In the genomic region with DNA sequence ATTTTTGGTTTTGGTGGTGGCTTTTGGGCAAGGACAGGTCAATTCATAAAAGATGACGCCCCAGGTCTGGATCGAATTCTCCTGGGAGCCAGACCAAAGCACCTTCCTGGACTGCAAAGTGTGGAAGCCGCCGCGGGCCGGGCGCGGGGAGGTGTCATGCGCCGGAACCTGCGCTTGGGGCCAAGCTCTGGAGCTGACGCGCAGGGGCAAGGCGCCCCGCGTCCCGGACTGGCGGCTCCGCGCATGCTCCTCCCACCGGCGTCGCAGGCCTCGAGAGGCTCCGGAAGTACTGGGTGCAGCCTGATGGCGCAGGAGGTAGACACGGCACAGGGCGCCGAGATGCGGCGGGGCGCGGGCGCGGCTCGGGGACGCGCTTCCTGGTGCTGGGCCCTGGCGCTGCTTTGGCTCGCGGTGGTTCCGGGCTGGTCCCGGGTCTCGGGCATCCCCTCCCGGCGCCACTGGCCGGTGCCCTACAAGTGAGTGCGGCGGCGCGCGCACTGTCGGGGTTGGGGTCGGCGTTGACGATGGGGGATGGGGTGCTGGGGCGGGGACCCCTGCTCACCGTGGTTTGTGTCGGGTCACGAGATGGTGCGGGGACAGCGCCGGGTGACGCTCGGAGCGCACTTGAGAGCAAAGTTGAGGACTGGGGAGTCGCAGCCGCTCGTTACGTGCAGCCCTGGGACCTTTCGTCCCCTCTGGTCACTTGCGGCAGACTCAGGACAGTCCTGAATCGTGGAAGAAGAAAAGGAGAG, we compare ENCODE assay signal across 8 cellular contexts.
A peak's percentile ranks its signal among the peaks of the same experiment; 100 is the strongest.
DNase-seq lines count a peak whose midpoint lies in the region; ATAC-seq lines count a peak whose summit lies in the region.

A gene (plus strand): TSS at position 286 of the 752 bp plus-strand sequence. CDS start 18 bp downstream, at position 304.

- peak within 1 kb of the TSS; percentile 99 for H3K27ac Mint-ChIP-seq in effector memory CD8-positive, alpha-beta T cell
- peak within 1 kb of the TSS; percentile 98 for H3K27ac Mint-ChIP-seq in memory B cell

- H3K4me1 Mint-ChIP-seq in effector memory CD8-positive, alpha-beta T cell (ENCODE audit: low read depth in 2 of 2): peaks cover 21 to 24% of the 10 kb centered on the region in 2 donors
- peaks cover 20% of the 10 kb centered on the region for H3K4me1 Mint-ChIP-seq in memory B cell

- peaks cover 23 to 26% of the 10 kb centered on the region in 2 donors for H3K27me3 Mint-ChIP-seq in effector memory CD8-positive, alpha-beta T cell
- H3K27me3 Mint-ChIP-seq in memory B cell: no peaks in the 10 kb centered on the region

- peaks cover 28% of the 10 kb centered on the region for H3K36me3 Mint-ChIP-seq in effector memory CD8-positive, alpha-beta T cell (ENCODE audit: insufficient read depth)
- peaks cover 8% of the 10 kb centered on the region for H3K36me3 Mint-ChIP-seq in memory B cell

- no peaks in the 10 kb centered on the region for H3K9me3 Mint-ChIP-seq in effector memory CD8-positive, alpha-beta T cell
- no peaks in the 10 kb centered on the region for H3K9me3 Mint-ChIP-seq in memory B cell

- DNase-seq in COLO829 (ENCODE audit: low spot score) (peak; percentile 78), HS-27A (ENCODE audit: low read depth) (peak; percentile 52), NOMO-1 treated with DMSO at 0.1 percent for 48 hours (lab: John Stamatoyannopoulos, UW; ENCODE audit: unreplicated experiment) (peak; percentile 93), memory B cell (ENCODE audit: low spot score in 2 of 2) (peak; percentile 89 to 94)
- DNase-seq in activated CD8-positive, alpha-beta memory T cell treated with anti-CD3 and anti-CD28 coated beads for 48 hours (ENCODE audit: low read depth in 2 of 3, low spot score in 2 of 3): peak; percentile 66 to 87 (median 75)
- peak; percentile 92 to 94 (median 93) for DNase-seq in effector memory CD8-positive, alpha-beta T cell
- peak; percentile 88 for DNase-seq in stimulated activated CD8-positive, alpha-beta memory T cell treated with anti-CD3 and anti-CD28 coated beads, Interleukin-12 subunit alpha, Interleukin-12 subunit beta, amount 100 ng/mL, for 1 hour (ENCODE audit: low read depth)

- peak; percentile 97 for ATAC-seq in GM19468 (IDR thresholded peaks at IDR 0.05; ENCODE audit: extremely low read depth, unreplicated experiment)
- ATAC-seq in effector memory CD8-positive, alpha-beta T cell (replicated peaks): peak; percentile 77
- ATAC-seq in memory B cell (ENCODE audit: low read depth): peak; percentile 87

- peak within 1 kb of the TSS; percentile 90 to 94 for H3K4me3 Mint-ChIP-seq in effector memory CD8-positive, alpha-beta T cell
- peak within 1 kb of the TSS; percentile 96 for H3K4me3 Mint-ChIP-seq in memory B cell

Comparison
In these comparisons a context has a peak if more than half of its experiments do, and no peak if none do; other contexts are left out.
1. Peak in every context shown above with its lines: DNase-seq and ATAC-seq.